Comparison of ENCODE assay signal across 1 cellular context in the genomic region with DNA sequence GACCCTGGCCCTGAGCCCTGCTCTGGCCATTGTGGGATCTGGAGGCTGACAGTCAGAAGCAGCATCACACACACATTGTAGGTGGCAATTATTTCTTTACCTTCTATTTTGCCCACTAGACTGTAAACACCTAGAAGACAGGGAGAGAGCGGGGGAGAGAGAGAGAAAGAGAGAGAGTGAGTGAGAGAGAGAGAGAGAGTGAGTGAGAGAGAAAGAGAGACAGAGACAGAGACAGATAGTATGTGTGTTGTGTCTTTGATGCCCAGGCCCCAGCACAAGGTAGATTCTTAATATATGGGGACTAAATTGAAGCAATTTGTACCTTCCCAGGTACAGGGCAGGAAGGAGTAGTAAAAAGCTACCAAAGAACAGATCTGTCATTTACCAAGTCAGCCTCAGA.
TF ChIP-seq lines count a peak whose summit lies in the region.

No MANE protein-coding gene starts in this region.

TF ChIP-seq in WTC11, 78 proteins besides CTCF, POLR2A, EP300 and RAD21 (continued from another document):
- TF ChIP-seq, protein P1, sequence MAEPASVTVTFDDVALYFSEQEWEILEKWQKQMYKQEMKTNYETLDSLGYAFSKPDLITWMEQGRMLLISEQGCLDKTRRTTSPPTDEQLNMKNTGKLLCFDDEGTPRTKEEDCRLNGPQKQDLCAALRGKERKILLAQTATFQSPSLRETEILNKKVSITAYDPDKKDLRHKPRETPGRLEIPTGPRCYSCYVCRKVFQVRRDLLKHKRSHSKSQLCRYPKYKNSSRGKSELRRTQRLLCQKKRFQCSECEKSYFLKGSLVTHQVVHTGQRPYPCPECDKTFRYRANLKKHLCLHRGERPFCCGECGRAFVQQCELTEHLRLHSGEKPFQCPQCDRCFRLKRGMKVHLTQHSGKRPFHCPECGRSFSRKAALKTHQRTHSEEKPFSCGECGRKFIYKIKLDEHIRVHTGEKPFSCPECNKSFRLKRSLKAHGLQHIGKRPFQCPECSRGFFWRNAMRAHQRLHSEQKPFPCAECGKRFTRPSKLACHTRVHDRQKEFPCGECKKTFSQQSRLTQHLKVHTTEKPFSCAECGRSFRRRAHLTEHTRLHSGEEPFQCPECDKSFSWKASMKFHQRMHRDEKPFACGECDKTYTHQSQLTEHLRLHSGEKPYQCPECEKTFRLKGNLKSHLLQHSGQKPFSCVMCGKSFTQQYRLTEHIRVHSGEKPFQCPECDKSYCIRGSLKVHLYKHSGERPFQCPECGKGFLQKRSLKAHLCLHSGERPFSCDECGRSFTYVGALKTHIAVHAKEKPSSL (CRISPR knock-in tag; conservative IDR thresholded peaks at IDR 0.05), result no peak
- TF ChIP-seq, protein P2, sequence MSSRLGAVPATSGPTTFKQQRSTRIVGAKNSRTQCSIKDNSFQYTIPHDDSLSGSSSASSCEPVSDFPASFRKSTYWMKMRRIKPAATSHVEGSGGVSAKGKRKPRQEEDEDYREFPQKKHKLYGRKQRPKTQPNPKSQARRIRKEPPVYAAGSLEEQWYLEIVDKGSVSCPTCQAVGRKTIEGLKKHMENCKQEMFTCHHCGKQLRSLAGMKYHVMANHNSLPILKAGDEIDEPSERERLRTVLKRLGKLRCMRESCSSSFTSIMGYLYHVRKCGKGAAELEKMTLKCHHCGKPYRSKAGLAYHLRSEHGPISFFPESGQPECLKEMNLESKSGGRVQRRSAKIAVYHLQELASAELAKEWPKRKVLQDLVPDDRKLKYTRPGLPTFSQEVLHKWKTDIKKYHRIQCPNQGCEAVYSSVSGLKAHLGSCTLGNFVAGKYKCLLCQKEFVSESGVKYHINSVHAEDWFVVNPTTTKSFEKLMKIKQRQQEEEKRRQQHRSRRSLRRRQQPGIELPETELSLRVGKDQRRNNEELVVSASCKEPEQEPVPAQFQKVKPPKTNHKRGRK (CRISPR knock-in tag; IDR thresholded peaks at IDR 0.05; ENCODE audit: borderline replicate concordance), result no peak
- TF ChIP-seq, protein P3, sequence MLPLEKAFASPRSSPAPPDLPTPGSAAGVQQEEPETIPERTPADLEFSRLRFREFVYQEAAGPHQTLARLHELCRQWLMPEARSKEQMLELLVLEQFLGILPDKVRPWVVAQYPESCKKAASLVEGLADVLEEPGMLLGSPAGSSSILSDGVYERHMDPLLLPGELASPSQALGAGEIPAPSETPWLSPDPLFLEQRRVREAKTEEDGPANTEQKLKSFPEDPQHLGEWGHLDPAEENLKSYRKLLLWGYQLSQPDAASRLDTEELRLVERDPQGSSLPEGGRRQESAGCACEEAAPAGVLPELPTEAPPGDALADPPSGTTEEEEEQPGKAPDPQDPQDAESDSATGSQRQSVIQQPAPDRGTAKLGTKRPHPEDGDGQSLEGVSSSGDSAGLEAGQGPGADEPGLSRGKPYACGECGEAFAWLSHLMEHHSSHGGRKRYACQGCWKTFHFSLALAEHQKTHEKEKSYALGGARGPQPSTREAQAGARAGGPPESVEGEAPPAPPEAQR (CRISPR knock-in tag; IDR thresholded peaks at IDR 0.05), result no peak
- TF ChIP-seq ZNF219 (CRISPR knock-in tag; IDR thresholded peaks at IDR 0.05; ENCODE audit: borderline replicate concordance) (no peak), IRF2 (CRISPR knock-in tag; IDR thresholded peaks at IDR 0.05; ENCODE audit: borderline replicate concordance, low read depth) (no peak), JUN (CRISPR knock-in tag; IDR thresholded peaks at IDR 0.05) (no peak), ZNF396 (CRISPR knock-in tag; IDR thresholded peaks at IDR 0.05; ENCODE audit: borderline replicate concordance) (no peak), ETV6 (CRISPR knock-in tag; IDR thresholded peaks at IDR 0.05) (no peak)
- TF ChIP-seq, protein P4, sequence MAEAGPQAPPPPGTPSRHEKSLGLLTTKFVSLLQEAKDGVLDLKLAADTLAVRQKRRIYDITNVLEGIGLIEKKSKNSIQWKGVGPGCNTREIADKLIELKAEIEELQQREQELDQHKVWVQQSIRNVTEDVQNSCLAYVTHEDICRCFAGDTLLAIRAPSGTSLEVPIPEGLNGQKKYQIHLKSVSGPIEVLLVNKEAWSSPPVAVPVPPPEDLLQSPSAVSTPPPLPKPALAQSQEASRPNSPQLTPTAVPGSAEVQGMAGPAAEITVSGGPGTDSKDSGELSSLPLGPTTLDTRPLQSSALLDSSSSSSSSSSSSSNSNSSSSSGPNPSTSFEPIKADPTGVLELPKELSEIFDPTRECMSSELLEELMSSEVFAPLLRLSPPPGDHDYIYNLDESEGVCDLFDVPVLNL (CRISPR knock-in tag; IDR thresholded peaks at IDR 0.05; ENCODE audit: borderline replicate concordance, low read depth), result no peak
- TF ChIP-seq, protein P5, sequence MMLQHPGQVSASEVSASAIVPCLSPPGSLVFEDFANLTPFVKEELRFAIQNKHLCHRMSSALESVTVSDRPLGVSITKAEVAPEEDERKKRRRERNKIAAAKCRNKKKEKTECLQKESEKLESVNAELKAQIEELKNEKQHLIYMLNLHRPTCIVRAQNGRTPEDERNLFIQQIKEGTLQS (CRISPR knock-in tag; conservative IDR thresholded peaks at IDR 0.05), result no peak
- TF ChIP-seq, protein P6, sequence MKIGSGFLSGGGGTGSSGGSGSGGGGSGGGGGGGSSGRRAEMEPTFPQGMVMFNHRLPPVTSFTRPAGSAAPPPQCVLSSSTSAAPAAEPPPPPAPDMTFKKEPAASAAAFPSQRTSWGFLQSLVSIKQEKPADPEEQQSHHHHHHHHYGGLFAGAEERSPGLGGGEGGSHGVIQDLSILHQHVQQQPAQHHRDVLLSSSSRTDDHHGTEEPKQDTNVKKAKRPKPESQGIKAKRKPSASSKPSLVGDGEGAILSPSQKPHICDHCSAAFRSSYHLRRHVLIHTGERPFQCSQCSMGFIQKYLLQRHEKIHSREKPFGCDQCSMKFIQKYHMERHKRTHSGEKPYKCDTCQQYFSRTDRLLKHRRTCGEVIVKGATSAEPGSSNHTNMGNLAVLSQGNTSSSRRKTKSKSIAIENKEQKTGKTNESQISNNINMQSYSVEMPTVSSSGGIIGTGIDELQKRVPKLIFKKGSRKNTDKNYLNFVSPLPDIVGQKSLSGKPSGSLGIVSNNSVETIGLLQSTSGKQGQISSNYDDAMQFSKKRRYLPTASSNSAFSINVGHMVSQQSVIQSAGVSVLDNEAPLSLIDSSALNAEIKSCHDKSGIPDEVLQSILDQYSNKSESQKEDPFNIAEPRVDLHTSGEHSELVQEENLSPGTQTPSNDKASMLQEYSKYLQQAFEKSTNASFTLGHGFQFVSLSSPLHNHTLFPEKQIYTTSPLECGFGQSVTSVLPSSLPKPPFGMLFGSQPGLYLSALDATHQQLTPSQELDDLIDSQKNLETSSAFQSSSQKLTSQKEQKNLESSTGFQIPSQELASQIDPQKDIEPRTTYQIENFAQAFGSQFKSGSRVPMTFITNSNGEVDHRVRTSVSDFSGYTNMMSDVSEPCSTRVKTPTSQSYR (CRISPR knock-in tag; IDR thresholded peaks at IDR 0.05), result no peak
- TF ChIP-seq, protein P7, sequence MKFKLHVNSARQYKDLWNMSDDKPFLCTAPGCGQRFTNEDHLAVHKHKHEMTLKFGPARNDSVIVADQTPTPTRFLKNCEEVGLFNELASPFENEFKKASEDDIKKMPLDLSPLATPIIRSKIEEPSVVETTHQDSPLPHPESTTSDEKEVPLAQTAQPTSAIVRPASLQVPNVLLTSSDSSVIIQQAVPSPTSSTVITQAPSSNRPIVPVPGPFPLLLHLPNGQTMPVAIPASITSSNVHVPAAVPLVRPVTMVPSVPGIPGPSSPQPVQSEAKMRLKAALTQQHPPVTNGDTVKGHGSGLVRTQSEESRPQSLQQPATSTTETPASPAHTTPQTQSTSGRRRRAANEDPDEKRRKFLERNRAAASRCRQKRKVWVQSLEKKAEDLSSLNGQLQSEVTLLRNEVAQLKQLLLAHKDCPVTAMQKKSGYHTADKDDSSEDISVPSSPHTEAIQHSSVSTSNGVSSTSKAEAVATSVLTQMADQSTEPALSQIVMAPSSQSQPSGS (CRISPR knock-in tag; IDR thresholded peaks at IDR 0.05; ENCODE audit: borderline replicate concordance, low read depth), result no peak
- TF ChIP-seq, protein P8, sequence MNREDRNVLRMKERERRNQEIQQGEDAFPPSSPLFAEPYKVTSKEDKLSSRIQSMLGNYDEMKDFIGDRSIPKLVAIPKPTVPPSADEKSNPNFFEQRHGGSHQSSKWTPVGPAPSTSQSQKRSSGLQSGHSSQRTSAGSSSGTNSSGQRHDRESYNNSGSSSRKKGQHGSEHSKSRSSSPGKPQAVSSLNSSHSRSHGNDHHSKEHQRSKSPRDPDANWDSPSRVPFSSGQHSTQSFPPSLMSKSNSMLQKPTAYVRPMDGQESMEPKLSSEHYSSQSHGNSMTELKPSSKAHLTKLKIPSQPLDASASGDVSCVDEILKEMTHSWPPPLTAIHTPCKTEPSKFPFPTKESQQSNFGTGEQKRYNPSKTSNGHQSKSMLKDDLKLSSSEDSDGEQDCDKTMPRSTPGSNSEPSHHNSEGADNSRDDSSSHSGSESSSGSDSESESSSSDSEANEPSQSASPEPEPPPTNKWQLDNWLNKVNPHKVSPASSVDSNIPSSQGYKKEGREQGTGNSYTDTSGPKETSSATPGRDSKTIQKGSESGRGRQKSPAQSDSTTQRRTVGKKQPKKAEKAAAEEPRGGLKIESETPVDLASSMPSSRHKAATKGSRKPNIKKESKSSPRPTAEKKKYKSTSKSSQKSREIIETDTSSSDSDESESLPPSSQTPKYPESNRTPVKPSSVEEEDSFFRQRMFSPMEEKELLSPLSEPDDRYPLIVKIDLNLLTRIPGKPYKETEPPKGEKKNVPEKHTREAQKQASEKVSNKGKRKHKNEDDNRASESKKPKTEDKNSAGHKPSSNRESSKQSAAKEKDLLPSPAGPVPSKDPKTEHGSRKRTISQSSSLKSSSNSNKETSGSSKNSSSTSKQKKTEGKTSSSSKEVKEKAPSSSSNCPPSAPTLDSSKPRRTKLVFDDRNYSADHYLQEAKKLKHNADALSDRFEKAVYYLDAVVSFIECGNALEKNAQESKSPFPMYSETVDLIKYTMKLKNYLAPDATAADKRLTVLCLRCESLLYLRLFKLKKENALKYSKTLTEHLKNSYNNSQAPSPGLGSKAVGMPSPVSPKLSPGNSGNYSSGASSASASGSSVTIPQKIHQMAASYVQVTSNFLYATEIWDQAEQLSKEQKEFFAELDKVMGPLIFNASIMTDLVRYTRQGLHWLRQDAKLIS (CRISPR knock-in tag; IDR thresholded peaks at IDR 0.05; ENCODE audit: borderline replicate concordance), result no peak
- TF ChIP-seq, protein P9, sequence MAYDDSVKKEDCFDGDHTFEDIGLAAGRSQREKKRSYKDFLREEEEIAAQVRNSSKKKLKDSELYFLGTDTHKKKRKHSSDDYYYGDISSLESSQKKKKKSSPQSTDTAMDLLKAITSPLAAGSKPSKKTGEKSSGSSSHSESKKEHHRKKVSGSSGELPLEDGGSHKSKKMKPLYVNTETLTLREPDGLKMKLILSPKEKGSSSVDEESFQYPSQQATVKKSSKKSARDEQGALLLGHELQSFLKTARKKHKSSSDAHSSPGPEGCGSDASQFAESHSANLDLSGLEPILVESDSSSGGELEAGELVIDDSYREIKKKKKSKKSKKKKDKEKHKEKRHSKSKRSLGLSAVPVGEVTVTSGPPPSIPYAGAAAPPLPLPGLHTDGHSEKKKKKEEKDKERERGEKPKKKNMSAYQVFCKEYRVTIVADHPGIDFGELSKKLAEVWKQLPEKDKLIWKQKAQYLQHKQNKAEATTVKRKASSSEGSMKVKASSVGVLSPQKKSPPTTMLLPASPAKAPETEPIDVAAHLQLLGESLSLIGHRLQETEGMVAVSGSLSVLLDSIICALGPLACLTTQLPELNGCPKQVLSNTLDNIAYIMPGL (CRISPR knock-in tag; IDR thresholded peaks at IDR 0.05), result no peak
